ENCODE assay signal across 8 cellular contexts in the genomic region with DNA sequence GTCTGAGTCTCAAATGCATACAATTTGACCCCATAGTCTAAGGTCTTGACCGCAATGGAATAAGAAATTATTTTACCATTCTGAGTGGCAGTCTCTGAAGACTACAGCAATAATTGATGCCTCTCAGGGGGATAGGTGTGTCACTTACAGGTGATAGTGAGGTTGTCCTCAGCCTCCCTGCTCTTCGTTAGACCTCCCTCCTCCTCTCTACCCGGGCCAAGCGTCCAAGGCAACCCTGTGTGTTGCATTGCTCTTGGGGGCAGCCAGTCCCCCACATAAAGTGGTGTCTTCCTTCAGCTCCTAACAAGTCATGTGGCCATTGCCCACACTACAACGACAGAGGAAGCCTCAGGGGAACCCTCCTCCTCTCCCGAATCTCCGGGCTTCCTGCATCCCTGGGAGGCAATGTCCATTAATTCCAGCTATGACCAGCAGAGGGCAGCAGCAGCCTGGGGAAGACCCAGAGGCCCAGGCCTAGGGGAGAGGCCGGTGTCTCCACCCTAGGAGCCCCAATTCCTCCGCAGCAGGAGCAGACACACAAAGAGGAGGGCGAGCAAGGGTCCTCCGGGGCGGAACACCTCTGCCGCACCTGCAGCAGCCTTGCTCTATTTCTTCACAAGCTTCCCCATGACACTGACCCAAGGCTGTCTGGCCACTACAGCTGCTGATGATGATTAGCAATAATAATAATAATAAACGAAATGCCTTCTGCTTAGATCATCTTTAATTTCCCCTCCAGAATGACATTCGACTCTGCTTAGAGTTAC.
A peak's percentile ranks its signal among the peaks of the same experiment; 100 is the strongest.
DNase-seq lines count a peak whose midpoint lies in the region; ATAC-seq and TF ChIP-seq lines count a peak whose summit lies in the region.

No MANE protein-coding gene starts in this region.

- TF ChIP-seq RAD21 in SK-N-SH (IDR thresholded peaks at IDR 0.05; ENCODE audit: low read length), result peak; percentile 86

- TF ChIP-seq CTCF in SK-N-SH (IDR thresholded peaks at IDR 0.05) (peak; percentile 87), heart right ventricle (IDR thresholded peaks at IDR 0.05) (peak; percentile 71 to 94 (median 87))

- H3K27ac ChIP-seq in CD4-positive, CD25-positive, alpha-beta regulatory T cell (ENCODE audit: insufficient read depth, low read length, poor library complexity, severe bottlenecking), result no peak overlapping the region
- H3K27ac ChIP-seq in SK-N-SH (ENCODE audit: low read depth in 2 of 2, low read length in 1 of 2), result no peak overlapping the region
- H3K27ac ChIP-seq in heart right ventricle, result no peak overlapping the region

- no peaks in the 10 kb centered on the region for H4K20me1 ChIP-seq in SK-N-SH (ENCODE audit: insufficient read depth)

- 35% methylated on average over 12 of the region's 15 CpGs for WGBS in SK-N-SH (ENCODE audit: low lambda C conversion rate)
- 36 to 37% methylated on average over 15 of the region's 15 CpGs for whole genome bisulfite sequencing in heart right ventricle, 2 donors

- peaks cover 20% of the 10 kb centered on the region for H3K27me3 Mint-ChIP-seq in CD4-positive, CD25-positive, alpha-beta regulatory T cell

- POLR2A ChIA-PET in SK-N-SH (lab: Yijun Ruan, JAX), result no interaction called here

- H3K36me3 Mint-ChIP-seq in CD4-positive, CD25-positive, alpha-beta regulatory T cell, result no peaks in the 10 kb centered on the region
- no peaks in the 10 kb centered on the region for H3K36me3 Mint-ChIP-seq in activated naive CD4-positive, alpha-beta T cell treated with anti-CD3 and anti-CD28 coated beads, Interleukin-2, amount 50 U/mL, for 72 hours

- intact Hi-C loops in heart right ventricle (cut with DNase I), result loop anchor here (2.0 to 10.0 kb wide), 14 partner anchors 104 to 706 kb away; no protein-coding TSS in a partner anchor

- ATAC-seq in CD4-positive, CD25-positive, alpha-beta regulatory T cell (ENCODE audit: low read depth in 2 of 2), result peak in 1 of 2 donors; percentile 52
- ATAC-seq in GM19351 (IDR thresholded peaks at IDR 0.05; ENCODE audit: unreplicated experiment), result peak; percentile 88
- peak; percentile 69 to 80 for ATAC-seq in activated naive CD4-positive, alpha-beta T cell treated with anti-CD3 and anti-CD28 coated beads, Interleukin-2, amount 50 U/mL, for 72 hours
- peak; percentile 46 to 76 (median 64) for ATAC-seq in heart right ventricle
- no peak for ATAC-seq in GM18861 (IDR thresholded peaks at IDR 0.05; ENCODE audit: unreplicated experiment)

- peaks cover 9% of the 10 kb centered on the region for H3F3A ChIP-seq in SK-N-SH (replicated peaks; ENCODE audit: insufficient read depth)

- H3K4me2 ChIP-seq in SK-N-SH, result no peak overlapping the region

- H3K4me1 ChIP-seq in CD4-positive, CD25-positive, alpha-beta regulatory T cell (ENCODE audit: control insufficient read depth, insufficient read depth, low read length, poor library complexity, severe bottlenecking), result no peaks in the 10 kb centered on the region
- H3K4me1 ChIP-seq in SK-N-SH (ENCODE audit: control insufficient read depth in 1 of 2, insufficient read depth in 2 of 2, low read depth in 1 of 2, low read length in 1 of 2) (peaks cover 7% of the 10 kb centered on the region in 2 experiments; a peak in 2 of 4 replicates), heart right ventricle (peaks cover 0 to 26% (median 11%) of the 10 kb centered on the region in 9 donors)

- TF ChIP-seq EP300 in SK-N-SH (IDR thresholded peaks at IDR 0.05; ENCODE audit: borderline replicate concordance in 1 of 2, low read depth in 1 of 2, low read length in 1 of 2), result no peak

- peaks cover 0 to 2% (median 0%) of the 10 kb centered on the region in 7 donors for H3K9me3 Mint-ChIP-seq in CD4-positive, CD25-positive, alpha-beta regulatory T cell
- H3K9me3 Mint-ChIP-seq in activated naive CD4-positive, alpha-beta T cell treated with anti-CD3 and anti-CD28 coated beads, Interleukin-2, amount 50 U/mL, for 72 hours, result no peaks in the 10 kb centered on the region

- no peak overlapping the region for H3K9ac ChIP-seq in SK-N-SH

- no peaks in the 10 kb centered on the region for H3K27me3 ChIP-seq in CD4-positive, CD25-positive, alpha-beta regulatory T cell (ENCODE audit: control insufficient read depth, insufficient read depth, low read length)
- no peaks in the 10 kb centered on the region; the same call in 1 of the 2 replicates for H3K27me3 ChIP-seq in SK-N-SH (ENCODE audit: insufficient read depth)
- no peaks in the 10 kb centered on the region for H3K27me3 ChIP-seq in heart right ventricle

- H3K79me2 ChIP-seq in SK-N-SH (ENCODE audit: insufficient read depth), result no peaks in the 10 kb centered on the region

- no peaks in the 10 kb centered on the region for H3K36me3 ChIP-seq in CD4-positive, CD25-positive, alpha-beta regulatory T cell (ENCODE audit: control insufficient read depth, insufficient read depth, low read length)
- H3K36me3 ChIP-seq in SK-N-SH (replicated peaks in 1 of 2; ENCODE audit: control insufficient read depth in 1 of 2, insufficient read depth in 2 of 2, low read length in 1 of 2) (no peaks in the 10 kb centered on the region), heart right ventricle (no peaks in the 10 kb centered on the region)

- no peak overlapping the region for H3K4me3 ChIP-seq in CD4-positive, CD25-positive, alpha-beta regulatory T cell (ENCODE audit: low read depth, low read length)
- H3K4me3 ChIP-seq in SK-N-SH (ENCODE audit: low read depth in 2 of 2, low read length in 1 of 2) (no peak overlapping the region; a peak in 1 of 4 replicates), heart right ventricle (no peak overlapping the region)

- peak; percentile 23 to 40 (median 30) for DNase-seq in CD4-positive, CD25-positive, alpha-beta regulatory T cell
- DNase-seq in HUDEP-2 (lab: John Stamatoyannopoulos, UW; ENCODE audit: unreplicated experiment in 76 of 76) (peak in 52 of 76 experiments; percentile 3 to 69 (median 31)), SK-N-SH (peak; percentile 87), heart right ventricle (peak; percentile 61 to 69), retina (peak; percentile 86)
- DNase-seq in activated naive CD4-positive, alpha-beta T cell treated with anti-CD3 and anti-CD28 coated beads, Interleukin-2, amount 50 U/mL, for 72 hours (ENCODE audit: low spot score in 2 of 2), result peak; percentile 58 to 84

- H3K4me1 Mint-ChIP-seq in CD4-positive, CD25-positive, alpha-beta regulatory T cell, result peaks cover 0 to 8% (median 3%) of the 10 kb centered on the region in 4 donors

- no peak overlapping the region for H3K4me3 Mint-ChIP-seq in CD4-positive, CD25-positive, alpha-beta regulatory T cell

- H3K27ac Mint-ChIP-seq in CD4-positive, CD25-positive, alpha-beta regulatory T cell, result no peak overlapping the region
- no peak overlapping the region for H3K27ac Mint-ChIP-seq in activated naive CD4-positive, alpha-beta T cell treated with anti-CD3 and anti-CD28 coated beads, Interleukin-2, amount 50 U/mL, for 72 hours

- H3K9me3 ChIP-seq in CD4-positive, CD25-positive, alpha-beta regulatory T cell (ENCODE audit: control insufficient read depth in 2 of 2, low read length in 2 of 2), result no peaks in the 10 kb centered on the region
- H3K9me3 ChIP-seq in SK-N-SH, result no peaks in the 10 kb centered on the region
- no peaks in the 10 kb centered on the region for H3K9me3 ChIP-seq in heart right ventricle

- H2AFZ ChIP-seq in SK-N-SH (ENCODE audit: low read depth), result no peak overlapping the region

- H3K9me2 ChIP-seq in SK-N-SH, result no peaks in the 10 kb centered on the region

- CTCF ChIA-PET in SK-N-SH (lab: Yijun Ruan, JAX), result interaction anchor here (0.6 to 4.6 kb wide), 57 partner anchors 8 to 1459 kb away, joined by 3 to 98 read pairs (median 4); no protein-coding TSS in a partner anchor

TF ChIP-seq in SK-N-SH, 30 proteins besides CTCF, POLR2A, EP300 and RAD21:
- TF ChIP-seq SMC3 (IDR thresholded peaks at IDR 0.05; ENCODE audit: low read depth, low read length) (peak; percentile 65), CHD2 (IDR thresholded peaks at IDR 0.05; ENCODE audit: low read length, partially characterized antibody) (no peak), TAF1 (IDR thresholded peaks at IDR 0.05; ENCODE audit: borderline replicate concordance, low read depth, low read length) (no peak), GATA2 (CRISPR knock-in tag; IDR thresholded peaks at IDR 0.05) (no peak), EZH2phosphoT487 (IDR thresholded peaks at IDR 0.05; ENCODE audit: borderline replicate concordance, low read depth) (no peak)

Comparison
In these comparisons a context has a peak if more than half of its experiments do, and no peak if none do; other contexts are left out.
1. DNase-seq: peak in every context shown above with its lines; median percentile 87 in SK-N-SH; 86 in retina; 71 in activated naive CD4-positive, alpha-beta T cell treated with anti-CD3 and anti-CD28 coated beads, Interleukin-2, amount 50 U/mL, for 72 hours; 65 in heart right ventricle; 31 in HUDEP-2; 30 in CD4-positive, CD25-positive, alpha-beta regulatory T cell.